Comparison of ENCODE assay signal across 8 cellular contexts in genomic region chr5:83076742-83077661, GRCh38. TPM values are rescaled to one million over a fixed set of nuclear protein-coding genes. Genes with fewer than 3 reads are reported as not detected.
DNase-seq lines count a peak whose midpoint lies in the region; ATAC-seq and TF ChIP-seq lines count a peak whose summit lies in the region.

Gene TMEM167A, minus strand, starts transcription at chr5:83077394. Its CDS starts 71 bp downstream, at chr5:83077323.
Gene XRCC4, plus strand, starts transcription at chr5:83077547. Its CDS starts 27,373 bp downstream, at chr5:83104920.

- peak within 1 kb of the TSS; percentile 95 for H2AFZ ChIP-seq in fibroblast of lung (ENCODE audit: low read length)

- H3K4me2 ChIP-seq in fibroblast of lung (ENCODE audit: extremely low read depth, insufficient read depth, low read length), result peak within 1 kb of the TSS; percentile 93

- H3K9ac ChIP-seq in fibroblast of lung (ENCODE audit: insufficient read depth, low read length), result peak within 1 kb of the TSS; percentile 91

- CTCF ChIA-PET in RWPE1 (lab: Yijun Ruan, JAX), result no interaction called here
- CTCF ChIA-PET in naive thymus-derived CD4-positive, alpha-beta T cell (lab: Charles Lee), result no interaction called here

- no peaks in the 10 kb centered on the region for H3K27me3 Mint-ChIP-seq in activated T-helper 17 cell treated with anti-CD3 and anti-CD28 coated beads, Interleukin-2, amount 50 U/mL, for 72 hours
- no peaks in the 10 kb centered on the region for H3K27me3 Mint-ChIP-seq in naive thymus-derived CD4-positive, alpha-beta T cell
- no peaks in the 10 kb centered on the region for H3K27me3 Mint-ChIP-seq in stimulated activated naive B cell treated with anti-CD40 and anti-IgM and Interleukin-4, amounts not matched to agents 10 μg/mL and 1 μg/mL and 100 μg/mL, for 72 hours

- peak; percentile 100 for ATAC-seq in activated T-helper 17 cell treated with anti-CD3 and anti-CD28 coated beads, Interleukin-2, amount 50 U/mL, for 72 hours (replicated peaks)
- ATAC-seq in naive thymus-derived CD4-positive, alpha-beta T cell, result peak; percentile 99
- peak; percentile 99 for ATAC-seq in stimulated activated naive B cell treated with anti-CD40 and anti-IgM and Interleukin-4, amounts not matched to agents 10 μg/mL and 1 μg/mL and 100 μg/mL, for 72 hours (replicated peaks)

- H3K9me3 ChIP-seq in fibroblast of lung (ENCODE audit: control insufficient read depth, insufficient read depth, low read depth, low read length), result no peaks in the 10 kb centered on the region
- no peaks in the 10 kb centered on the region for H3K9me3 ChIP-seq in naive thymus-derived CD4-positive, alpha-beta T cell (ENCODE audit: control insufficient read depth in 2 of 3, low read length in 3 of 3)

- peaks cover 29% of the 10 kb centered on the region for H3K4me1 Mint-ChIP-seq in activated T-helper 17 cell treated with anti-CD3 and anti-CD28 coated beads, Interleukin-2, amount 50 U/mL, for 72 hours
- H3K4me1 Mint-ChIP-seq in naive thymus-derived CD4-positive, alpha-beta T cell, result peaks cover 35 to 65% (median 62%) of the 10 kb centered on the region in 7 donors
- peaks cover 16 to 50% of the 10 kb centered on the region in 2 donors for H3K4me1 Mint-ChIP-seq in stimulated activated naive B cell treated with anti-CD40 and anti-IgM and Interleukin-4, amounts not matched to agents 10 μg/mL and 1 μg/mL and 100 μg/mL, for 72 hours

- H3K27me3 ChIP-seq in fibroblast of lung (ENCODE audit: control insufficient read depth, insufficient read depth, low read length), result no peaks in the 10 kb centered on the region
- no peaks in the 10 kb centered on the region for H3K27me3 ChIP-seq in naive thymus-derived CD4-positive, alpha-beta T cell (ENCODE audit: control insufficient read depth in 2 of 2, insufficient read depth in 2 of 2, low read length in 2 of 2)

- DNase-seq in Daoy (ENCODE audit: low read depth) (peak; percentile 99), GOT3 (lab: John Stamatoyannopoulos, UW) (peak; percentile 91), LNCaP clone FGC (ENCODE audit: low read depth) (peak; percentile 96), RWPE1 (ENCODE audit: low spot score) (peak; percentile 99), fibroblast of lung (ENCODE audit: low read depth in 2 of 2) (peak; percentile 99 to 100)
- DNase-seq in naive thymus-derived CD4-positive, alpha-beta T cell, result peak; percentile 71 to 97 (median 94)
- peak; percentile 96 for DNase-seq in stimulated activated naive B cell treated with anti-CD40 and anti-IgM and Interleukin-4, amounts not matched to agents 10 μg/mL and 1 μg/mL and 100 μg/mL, for 72 hours

- H3K36me3 ChIP-seq in fibroblast of lung (ENCODE audit: control insufficient read depth, insufficient read depth, low read length), result no peaks in the 10 kb centered on the region
- peaks cover 0 to 4% (median 0%) of the 10 kb centered on the region in 3 experiments for H3K36me3 ChIP-seq in naive thymus-derived CD4-positive, alpha-beta T cell (ENCODE audit: control insufficient read depth in 2 of 3, insufficient read depth in 3 of 3, low read length in 3 of 3)

- no peak for TF ChIP-seq CTCF in LNCaP clone FGC (IDR thresholded peaks at IDR 0.05; ENCODE audit: control insufficient read depth, extremely low read depth, insufficient read depth)
- no peak for TF ChIP-seq CTCF in RWPE1 (conservative IDR thresholded peaks at IDR 0.05; ENCODE audit: low read depth)
- no peak for TF ChIP-seq CTCF in fibroblast of lung (conservative IDR thresholded peaks at IDR 0.05 in 1 of 2, IDR thresholded peaks at IDR 0.05 in 1 of 2; ENCODE audit: low read depth in 1 of 2, low read length in 2 of 2)

- no peaks in the 10 kb centered on the region for H3K9me3 Mint-ChIP-seq in activated T-helper 17 cell treated with anti-CD3 and anti-CD28 coated beads, Interleukin-2, amount 50 U/mL, for 72 hours
- H3K9me3 Mint-ChIP-seq in naive thymus-derived CD4-positive, alpha-beta T cell, result peaks cover 0 to 2% (median 0%) of the 10 kb centered on the region in 11 donors
- H3K9me3 Mint-ChIP-seq in stimulated activated naive B cell treated with anti-CD40 and anti-IgM and Interleukin-4, amounts not matched to agents 10 μg/mL and 1 μg/mL and 100 μg/mL, for 72 hours, result peaks cover 0 to 2% of the 10 kb centered on the region in 2 donors

- peak within 1 kb of the TSS; percentile 98 for H3K27ac Mint-ChIP-seq in activated T-helper 17 cell treated with anti-CD3 and anti-CD28 coated beads, Interleukin-2, amount 50 U/mL, for 72 hours
- H3K27ac Mint-ChIP-seq in naive thymus-derived CD4-positive, alpha-beta T cell, result peak within 1 kb of the TSS; percentile 95 to 99 (median 97)
- peak within 1 kb of the TSS; percentile 100 for H3K27ac Mint-ChIP-seq in stimulated activated naive B cell treated with anti-CD40 and anti-IgM and Interleukin-4, amounts not matched to agents 10 μg/mL and 1 μg/mL and 100 μg/mL, for 72 hours

- H3K4me3 ChIP-seq in LNCaP clone FGC (ENCODE audit: low read depth, low read length) (peak within 1 kb of the TSS; percentile 93), fibroblast of lung (replicated peaks in 1 of 4; ENCODE audit: control extremely low read depth in 1 of 4, insufficient read depth in 1 of 4, low read depth in 3 of 4, low read length in 4 of 4) (peak within 1 kb of the TSS; percentile 79 to 91 (median 82))
- peak within 1 kb of the TSS; percentile 78 for H3K4me3 ChIP-seq in naive thymus-derived CD4-positive, alpha-beta T cell (ENCODE audit: low read length)

- H3K4me1 ChIP-seq in fibroblast of lung (ENCODE audit: control insufficient read depth, extremely low read depth, insufficient read depth, low read length), result no peaks in the 10 kb centered on the region
- H3K4me1 ChIP-seq in naive thymus-derived CD4-positive, alpha-beta T cell (ENCODE audit: control insufficient read depth in 2 of 2, insufficient read depth in 2 of 2, low read length in 2 of 2), result peaks cover 5 to 16% of the 10 kb centered on the region in 2 donors

- peak within 1 kb of the TSS; percentile 98 for H3K4me3 Mint-ChIP-seq in activated T-helper 17 cell treated with anti-CD3 and anti-CD28 coated beads, Interleukin-2, amount 50 U/mL, for 72 hours
- peak within 1 kb of the TSS; percentile 93 to 99 (median 98) for H3K4me3 Mint-ChIP-seq in naive thymus-derived CD4-positive, alpha-beta T cell
- peak within 1 kb of the TSS; percentile 98 for H3K4me3 Mint-ChIP-seq in stimulated activated naive B cell treated with anti-CD40 and anti-IgM and Interleukin-4, amounts not matched to agents 10 μg/mL and 1 μg/mL and 100 μg/mL, for 72 hours

- H3K79me2 ChIP-seq in fibroblast of lung (ENCODE audit: control insufficient read depth, insufficient read depth, low read length), result peaks cover 51% of the 10 kb centered on the region

- no peaks in the 10 kb centered on the region for H4K20me1 ChIP-seq in fibroblast of lung (ENCODE audit: control insufficient read depth, extremely low read depth, insufficient read depth, low read length)

- H3K27ac ChIP-seq in RWPE1, result peak within 1 kb of the TSS; percentile 77
- peak within 1 kb of the TSS; percentile 94 for H3K27ac ChIP-seq in fibroblast of lung (ENCODE audit: insufficient read depth, low read length)
- peak within 1 kb of the TSS; percentile 83 for H3K27ac ChIP-seq in naive thymus-derived CD4-positive, alpha-beta T cell (ENCODE audit: low read depth, low read length)

- POLR2A ChIA-PET in RWPE1 (lab: Yijun Ruan, JAX; ENCODE audit: low non-redundant PET), result interaction anchor here (0.6 to 0.8 kb wide), 3 partner anchors 9 to 731 kb away, joined by 3 to 11 read pairs (median 4); no protein-coding TSS in a partner anchor
- POLR2A ChIA-PET in naive thymus-derived CD4-positive, alpha-beta T cell (lab: Charles Lee), result interaction anchor here (0.6 to 4.1 kb wide), 4 partner anchors 9 to 799 kb away, joined by 3 to 15 read pairs (median 5); partner anchors contain the start of gene RPS23

- intact Hi-C loops in naive thymus-derived CD4-positive, alpha-beta T cell (cut with micrococcal nuclease), result loop anchor here (1.0 to 10.0 kb wide), 11 partner anchors 16 to 1780 kb away; partner anchors contain the start of genes RPS23 (in 2 of the 2), SSBP2 (in 2 of the 2) and ZCCHC9 (in 2 of the 2)

- peaks cover 38% of the 10 kb centered on the region for H3K36me3 Mint-ChIP-seq in activated T-helper 17 cell treated with anti-CD3 and anti-CD28 coated beads, Interleukin-2, amount 50 U/mL, for 72 hours (ENCODE audit: low read depth)
- peaks cover 7 to 22% (median 17%) of the 10 kb centered on the region in 5 donors for H3K36me3 Mint-ChIP-seq in naive thymus-derived CD4-positive, alpha-beta T cell
- H3K36me3 Mint-ChIP-seq in stimulated activated naive B cell treated with anti-CD40 and anti-IgM and Interleukin-4, amounts not matched to agents 10 μg/mL and 1 μg/mL and 100 μg/mL, for 72 hours, result peaks cover 24 to 27% of the 10 kb centered on the region in 2 donors

RNA-seq across cellular contexts. Expression of gene TMEM167A, which starts in this region (rescaled TPM):
- 112 and 197 TPM in 2 replicates for total RNA-seq in Daoy (2014; rRNA removed; shearing (Covaris generic))
- 10 to 100 TPM; 60.4 to 83.7 TPM for total RNA-seq in activated T-helper 17 cell treated with anti-CD3 and anti-CD28 coated beads, Interleukin-2, amount 50 U/mL, for 72 hours
- total RNA-seq in fibroblast of lung, result 54.0 and 55.5 TPM in 2 replicates
- 89.0 and 95.9 TPM in 2 replicates for polyA plus RNA-seq in fibroblast of lung
- 91.2 and 106 TPM in 2 replicates for polyA plus RNA-seq in fibroblast of lung (2012)
- 4.5 and 6.5 TPM in 2 replicates for polyA minus RNA-seq in fibroblast of lung (ENCODE audit: low replicate concordance)
- 10 to 100 TPM; 39.5 to 73.4 (median 42.3) TPM for total RNA-seq in naive thymus-derived CD4-positive, alpha-beta T cell
- 10 to 100 TPM; 28.6 to 49.8 TPM for polyA plus RNA-seq in naive thymus-derived CD4-positive, alpha-beta T cell

RNA-seq across cellular contexts. Expression of gene XRCC4, which starts in this region (rescaled TPM):
- 27.1 and 42.9 TPM in 2 replicates for total RNA-seq in Daoy (2014; rRNA removed; shearing (Covaris generic))
- total RNA-seq in activated T-helper 17 cell treated with anti-CD3 and anti-CD28 coated beads, Interleukin-2, amount 50 U/mL, for 72 hours, result 10 to 100 TPM; 11.3 to 12.4 TPM
- total RNA-seq in fibroblast of lung, result 6.7 and 7.6 TPM in 2 replicates
- polyA plus RNA-seq in fibroblast of lung, result 7.5 and 10.8 TPM in 2 replicates
- 6.3 and 10.4 TPM in 2 replicates for polyA plus RNA-seq in fibroblast of lung (2012)
- not detected in 2 replicates for polyA minus RNA-seq in fibroblast of lung (ENCODE audit: low replicate concordance)
- 1 to 10 TPM; 2.9 to 7.4 (median 4.7) TPM for total RNA-seq in naive thymus-derived CD4-positive, alpha-beta T cell
- 10 to 100 TPM in 1 of 2 donors, 1 to 10 TPM in 1; 6.4 to 12.2 TPM for polyA plus RNA-seq in naive thymus-derived CD4-positive, alpha-beta T cell

Comparison
In these comparisons a context has a peak if more than half of its experiments do, and no peak if none do; other contexts are left out.
1. Peak in every context shown above with its lines: DNase-seq, ATAC-seq, H3K4me3 ChIP-seq and H3K27ac ChIP-seq.